Comparison of ENCODE assay signal across 1 cellular context in the genomic region with DNA sequence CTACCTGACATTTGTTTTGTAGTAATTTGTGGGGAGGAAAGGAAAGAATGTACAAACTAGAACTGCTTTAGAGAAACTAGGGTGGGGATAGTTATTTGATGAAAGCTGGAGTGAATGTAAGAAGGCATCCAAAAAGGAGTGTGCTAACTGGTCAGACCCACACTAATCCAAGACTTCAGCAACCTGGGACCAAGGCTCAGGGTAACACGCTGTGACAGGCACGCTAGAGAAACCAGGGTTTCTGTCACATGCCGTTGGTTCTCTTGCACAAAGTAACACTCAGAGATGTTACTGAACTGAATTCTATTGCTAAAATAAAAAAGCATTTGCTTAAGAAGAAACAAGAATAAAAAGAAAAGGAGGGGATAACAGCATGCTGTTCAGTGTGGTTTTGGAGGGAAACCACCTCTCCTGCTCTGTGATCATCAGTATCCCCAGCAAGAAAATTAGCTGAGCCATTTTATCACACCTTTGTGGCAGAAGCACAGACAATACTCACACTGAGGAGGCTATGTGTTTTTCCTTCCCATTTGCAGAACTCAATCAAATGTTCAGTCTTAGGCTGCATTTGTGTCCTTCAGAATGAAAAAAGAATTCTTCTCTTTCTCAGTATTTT.
TF ChIP-seq lines count a peak whose summit lies in the region.

No MANE protein-coding gene starts in this region.

TF ChIP-seq in SK-N-SH, 30 proteins besides CTCF, POLR2A, EP300 and RAD21 (continued from another document):
- TF ChIP-seq, protein P1, sequence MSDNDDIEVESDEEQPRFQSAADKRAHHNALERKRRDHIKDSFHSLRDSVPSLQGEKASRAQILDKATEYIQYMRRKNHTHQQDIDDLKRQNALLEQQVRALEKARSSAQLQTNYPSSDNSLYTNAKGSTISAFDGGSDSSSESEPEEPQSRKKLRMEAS (IDR thresholded peaks at IDR 0.05; ENCODE audit: low read depth), result no peak
- TF ChIP-seq CHD2 (IDR thresholded peaks at IDR 0.05; ENCODE audit: low read length, partially characterized antibody) (no peak), TCF12 (IDR thresholded peaks at IDR 0.05) (no peak), YY1 (IDR thresholded peaks at IDR 0.05; ENCODE audit: low read depth) (no peak), NRF1 (IDR thresholded peaks at IDR 0.05; ENCODE audit: low read depth, low read length) (no peak), RXRA (IDR thresholded peaks at IDR 0.05; ENCODE audit: borderline replicate concordance, low read depth) (no peak), ELF1 (IDR thresholded peaks at IDR 0.05) (no peak), POLR2AphosphoS5 (IDR thresholded peaks at IDR 0.05; ENCODE audit: low read depth, low read length) (no peak), RCOR1 (IDR thresholded peaks at IDR 0.05; ENCODE audit: low read length) (no peak), GABPA (IDR thresholded peaks at IDR 0.05; ENCODE audit: low read depth) (no peak)
- TF ChIP-seq, protein P2, sequence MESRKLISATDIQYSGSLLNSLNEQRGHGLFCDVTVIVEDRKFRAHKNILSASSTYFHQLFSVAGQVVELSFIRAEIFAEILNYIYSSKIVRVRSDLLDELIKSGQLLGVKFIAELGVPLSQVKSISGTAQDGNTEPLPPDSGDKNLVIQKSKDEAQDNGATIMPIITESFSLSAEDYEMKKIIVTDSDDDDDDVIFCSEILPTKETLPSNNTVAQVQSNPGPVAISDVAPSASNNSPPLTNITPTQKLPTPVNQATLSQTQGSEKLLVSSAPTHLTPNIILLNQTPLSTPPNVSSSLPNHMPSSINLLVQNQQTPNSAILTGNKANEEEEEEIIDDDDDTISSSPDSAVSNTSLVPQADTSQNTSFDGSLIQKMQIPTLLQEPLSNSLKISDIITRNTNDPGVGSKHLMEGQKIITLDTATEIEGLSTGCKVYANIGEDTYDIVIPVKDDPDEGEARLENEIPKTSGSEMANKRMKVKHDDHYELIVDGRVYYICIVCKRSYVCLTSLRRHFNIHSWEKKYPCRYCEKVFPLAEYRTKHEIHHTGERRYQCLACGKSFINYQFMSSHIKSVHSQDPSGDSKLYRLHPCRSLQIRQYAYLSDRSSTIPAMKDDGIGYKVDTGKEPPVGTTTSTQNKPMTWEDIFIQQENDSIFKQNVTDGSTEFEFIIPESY (IDR thresholded peaks at IDR 0.05; ENCODE audit: borderline replicate concordance, low read depth), result no peak
